ENCODE assay signal across 33 cellular contexts in the genomic region with DNA sequence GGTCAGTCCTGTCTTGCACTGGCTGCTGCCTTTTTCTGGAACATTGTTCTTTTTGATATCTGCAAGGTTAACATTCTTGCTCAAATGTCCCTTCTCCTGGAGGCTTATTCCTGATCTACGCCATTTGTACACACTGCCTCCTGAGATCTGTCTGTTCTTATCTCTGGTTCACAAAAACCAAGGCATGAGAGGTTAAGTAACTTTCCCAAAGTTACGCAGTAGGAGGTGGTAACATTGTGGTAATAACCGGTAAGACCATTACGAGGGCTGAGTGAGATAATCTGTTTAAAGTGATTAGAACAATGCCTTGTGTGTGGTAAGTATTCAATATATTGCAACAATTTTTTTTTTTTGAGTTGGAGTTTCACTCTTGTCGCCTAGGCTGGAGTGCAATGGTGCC.
"Had no signal": no experiment of that assay in that cellular context is flagged by ENCODE, and none has a peak within 500 bp of the region (broad histone marks: within the 10 kb centered on the region; RNA-seq: fewer than 3 reads in every experiment).

No MANE protein-coding gene starts in this region.

- H3K36me3 ChIP-seq: MG63 had no signal

- H3K27me3 ChIP-seq: MG63 had no signal

- H3K4me3 ChIP-seq: MG63 had no signal

- H3K9me3 ChIP-seq: MG63 had no signal

- DNase-seq: Karpas-422, Kasumi-1, MG63, MM.1S, MV-4-11, NCI-H1048, NCI-H1092, NCI-H1092 treated with DMSO at 0.1 percent for 48 hours, NCI-H1105, NCI-H1105 treated with DMSO at 0.1 percent for 48 hours, NCI-H1417 treated with DMSO at 0.1 percent for 48 hours, NCI-H1436, NCI-H1436 treated with DMSO at 0.1 percent for 48 hours, NCI-H146, NCI-H1694, NCI-H1694 treated with DMSO at 0.1 percent for 48 hours, NCI-H187, NCI-H187 treated with DMSO at 0.1 percent for 48 hours, NCI-H1930, NCI-H2029, NCI-H2029 treated with DMSO at 0.1 percent for 48 hours, NCI-H2081, NCI-H2081 treated with DMSO at 0.1 percent for 48 hours, NCI-H2107, NCI-H2171, NCI-H2171 treated with DMSO at 0.1 percent for 48 hours, NCI-H2227 treated with DMSO at 0.1 percent for 48 hours, NCI-H226, NCI-H446, NCI-H446 treated with DMSO at 0.1 percent for 48 hours, NCI-H510A, NCI-H510A treated with DMSO at 0.1 percent for 48 hours, NCI-H524 had no signal
